In genomic region chr22:25933158-25933788, GRCh38 we compare ENCODE assay signal across 25 cellular contexts.
"Had no signal": no experiment of that assay in that cellular context is flagged by ENCODE, and none has a peak within 500 bp of the region (broad histone marks: within the 10 kb centered on the region; RNA-seq: fewer than 3 reads in every experiment).

No MANE protein-coding gene starts in this region.

- H2AFZ ChIP-seq: hepatocyte had no signal

- H3K79me2 ChIP-seq: hepatocyte had no signal

- DNase-seq: heart right ventricle; kidney; left colon; left lung; lower lobe of right lung; mammary epithelial cell; mesenchymal stem cell; naive B cell; natural killer cell; nephron progenitor cell; ovary; right lobe of liver; stimulated activated CD4-positive, alpha-beta T cell treated with anti-CD3 and anti-CD28 coated beads, Interleukin-1b, Interleukin-23, amount 100 ng/mL, for 48 hours; stimulated activated CD4-positive, alpha-beta T cell treated with anti-CD3 and anti-CD28 coated beads, Interleukin-2, amount 100 ng/mL, for 48 hours; stimulated activated CD4-positive, alpha-beta T cell treated with anti-CD3 and anti-CD28 coated beads, Interleukin-4, amount 100 ng/mL, for 4 hours; stimulated activated CD8-positive, alpha-beta memory T cell treated with anti-CD3 and anti-CD28 coated beads, Interleukin-4, amount 100 ng/mL, for 48 hours; stimulated activated naive CD8-positive, alpha-beta T cell treated with anti-CD3 and anti-CD28 coated beads, Interleukin-15, Interleukin-2, amounts not matched to agents 100 U/mL and 50 U/mL, for 24 hours; tibial artery had no signal

- H3K9me3 ChIP-seq: heart right ventricle, left lung, lower lobe of right lung, ovary, right atrium auricular region, right lobe of liver, suprapubic skin, thoracic aorta, vagina had no signal

- H3K27me3 ChIP-seq: ovary, right atrium auricular region, right lobe of liver, tibial artery, vagina had no signal

- H3K36me3 ChIP-seq: left lung, lower lobe of right lung, ovary, right lobe of liver, suprapubic skin, tibial artery, vagina had no signal

- H3K4me2 ChIP-seq: hepatocyte, smooth muscle cell had no signal

- ATAC-seq: heart right ventricle; left colon; left lung; lower lobe of right lung; natural killer cell; right lobe of liver; stimulated activated memory B cell treated with anti-CD40 and anti-IgM and Interleukin-4, amounts not matched to agents 10 μg/mL and 1 μg/mL and 100 μg/mL, for 72 hours; stimulated activated naive CD8-positive, alpha-beta T cell treated with anti-CD3 and anti-CD28 coated beads, Interleukin-15, Interleukin-2, amounts not matched to agents 100 U/mL and 50 U/mL, for 24 hours had no signal

- H3K27ac ChIP-seq: heart right ventricle, hepatocyte, left lung, lower lobe of right lung, ovary, right atrium auricular region, right lobe of liver, suprapubic skin, thoracic aorta, tibial artery, vagina had no signal

- H3K4me1 ChIP-seq: left lung, lower lobe of right lung, right atrium auricular region, right lobe of liver, suprapubic skin, tibial artery, vagina had no signal

- H3K4me3 ChIP-seq: heart right ventricle, hepatocyte, left lung, lower lobe of right lung, ovary, right atrium auricular region, right lobe of liver, smooth muscle cell, suprapubic skin, thoracic aorta, tibial artery, vagina had no signal
